In the genomic region with DNA sequence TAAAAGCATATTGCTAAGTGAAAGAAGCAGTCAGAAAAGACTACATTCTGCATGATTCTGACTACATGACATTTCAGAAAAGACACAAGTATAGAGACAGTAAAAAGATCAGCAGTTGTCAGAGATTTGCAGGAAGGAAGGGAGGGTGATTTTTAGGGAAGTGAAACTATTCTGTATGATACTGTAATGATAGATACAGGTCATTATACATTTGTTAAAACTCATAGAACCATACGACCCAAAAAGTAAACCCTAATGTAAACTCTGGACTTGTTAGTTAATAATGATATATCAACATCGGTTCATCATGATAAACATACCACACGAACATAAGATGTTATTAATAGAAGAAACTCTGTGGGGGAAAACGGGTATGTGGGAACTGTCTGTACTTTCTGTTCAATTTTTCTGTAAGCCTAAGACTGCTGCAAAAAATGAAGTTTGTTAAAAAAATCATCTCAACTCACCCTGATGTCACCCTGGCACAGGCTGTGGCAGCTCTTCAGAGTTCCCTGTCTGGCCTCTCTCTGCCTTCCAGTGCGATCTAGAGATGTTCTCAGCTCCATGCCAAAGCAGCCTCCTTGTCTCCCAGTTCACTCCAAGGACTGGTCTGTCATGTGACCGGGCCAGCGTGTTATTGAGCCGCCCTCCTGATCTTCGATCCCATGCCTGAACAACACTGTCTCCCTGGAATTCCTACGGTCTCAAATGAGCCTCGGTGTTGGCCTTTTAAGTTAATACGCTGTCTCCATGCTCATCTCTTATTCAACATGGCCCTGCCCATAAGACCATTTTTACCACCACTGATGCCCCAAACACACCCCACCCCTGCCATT, we compare ENCODE assay signal across 9 cellular contexts. TPM values are rescaled to one million over a fixed set of nuclear protein-coding genes. Genes with fewer than 3 reads are reported as not detected.
DNase-seq lines count a peak whose midpoint lies in the region; ATAC-seq, FAIRE-seq and TF ChIP-seq lines count a peak whose summit lies in the region.
"Had no signal": no experiment of that assay in that cellular context is flagged by ENCODE, and none has a peak within 500 bp of the region (broad histone marks: within the 10 kb centered on the region; RNA-seq: fewer than 3 reads in every experiment).

No MANE protein-coding gene starts in this region.

- peak overlapping the region; percentile 16 to 66 for H3K27ac ChIP-seq in small intestine (ENCODE audit: low read depth in 1 of 2, low read length in 1 of 2)
- no peak overlapping the region for H3K27ac ChIP-seq in suprapubic skin

- WGBS in small intestine, 3 donors = 23 to 46% (median 34%) methylated on average over 12 of the region's 12 CpGs
- 80% methylated on average over 12 of the region's 12 CpGs for WGBS in suprapubic skin

- peak; percentile 98 for ATAC-seq in GM19372 (IDR thresholded peaks at IDR 0.05; ENCODE audit: low read depth, unreplicated experiment)
- ATAC-seq in HG02938 (IDR thresholded peaks at IDR 0.05; ENCODE audit: unreplicated experiment) = peak; percentile 98

- no peaks in the 10 kb centered on the region for H3K27me3 ChIP-seq in small intestine (ENCODE audit: control insufficient read depth in 2 of 2, insufficient read depth in 2 of 2, low read length in 2 of 2)
- H3K27me3 ChIP-seq in suprapubic skin = no peaks in the 10 kb centered on the region

- no peak for FAIRE-seq in small intestine (lab: Jason Lieb, UNC)

- peak; percentile 65 for DNase-seq in NAMALWA (ENCODE audit: low spot score)
- peak; percentile 90 for DNase-seq in small intestine
- no peak for DNase-seq in SHP77 (lab: John Stamatoyannopoulos, UW)
- no peak for DNase-seq in suprapubic skin (ENCODE audit: low spot score in 2 of 2)
- no peak for DNase-seq in superior temporal gyrus (ENCODE audit: extremely low spot score)
- DNase-seq: activated naive CD4-positive, alpha-beta T cell treated with anti-CD3 and anti-CD28 coated beads, Interleukin-2, amount 50 U/mL, for 16 hours had no signal

- peaks cover 3 to 4% of the 10 kb centered on the region in 2 donors for H3K4me1 ChIP-seq in small intestine (ENCODE audit: control insufficient read depth in 2 of 2, insufficient read depth in 1 of 2, low read depth in 1 of 2, low read length in 1 of 2)
- peaks cover 21% of the 10 kb centered on the region for H3K4me1 ChIP-seq in suprapubic skin

- H3K9me3 ChIP-seq in small intestine (ENCODE audit: control insufficient read depth, low read depth) (no peaks in the 10 kb centered on the region), suprapubic skin (no peaks in the 10 kb centered on the region)

- peak overlapping the region in 1 of 2 donors; percentile 42 for H3K4me3 ChIP-seq in small intestine (ENCODE audit: low read depth in 1 of 2, low read length in 2 of 2)
- no peak overlapping the region for H3K4me3 ChIP-seq in suprapubic skin

- TF ChIP-seq POLR2A in suprapubic skin (IDR thresholded peaks at IDR 0.05) = no peak

- TF ChIP-seq CTCF in suprapubic skin (IDR thresholded peaks at IDR 0.05) = no peak

- no peak for TF ChIP-seq EP300 in suprapubic skin (IDR thresholded peaks at IDR 0.05)

- no peaks in the 10 kb centered on the region for H3K36me3 ChIP-seq in small intestine (ENCODE audit: control insufficient read depth in 2 of 2, insufficient read depth in 2 of 2, low read length in 2 of 2)
- no peaks in the 10 kb centered on the region for H3K36me3 ChIP-seq in suprapubic skin

RNA-seq across cellular contexts. Expression of a gene that starts 35.4 kb away (rescaled TPM):
- polyA plus RNA-seq in small intestine = 1 to 10 TPM; 1.4 to 3.6 (median 2.2) TPM
- 10 to 100 TPM in 3 of 4 donors, 1 to 10 TPM in 1; 8.0 to 18.7 (median 17.6) TPM for total RNA-seq in suprapubic skin
- total RNA-seq: T-helper 2 cell treated with Interferon-gamma antibody and Interleukin-4, amounts not matched to agents 100 ng/mL and 5 ng/mL, for 36 hours had no signal

Comparison
In these comparisons a context has a peak if more than half of its experiments do, and no peak if none do; other contexts are left out.
1. DNase-seq: peak in NAMALWA (single experiment) and small intestine (single experiment); none in SHP77 (0 of 2), suprapubic skin (0 of 2) and superior temporal gyrus (single experiment).